Comparison of ENCODE assay signal across 8 cellular contexts in the genomic region with DNA sequence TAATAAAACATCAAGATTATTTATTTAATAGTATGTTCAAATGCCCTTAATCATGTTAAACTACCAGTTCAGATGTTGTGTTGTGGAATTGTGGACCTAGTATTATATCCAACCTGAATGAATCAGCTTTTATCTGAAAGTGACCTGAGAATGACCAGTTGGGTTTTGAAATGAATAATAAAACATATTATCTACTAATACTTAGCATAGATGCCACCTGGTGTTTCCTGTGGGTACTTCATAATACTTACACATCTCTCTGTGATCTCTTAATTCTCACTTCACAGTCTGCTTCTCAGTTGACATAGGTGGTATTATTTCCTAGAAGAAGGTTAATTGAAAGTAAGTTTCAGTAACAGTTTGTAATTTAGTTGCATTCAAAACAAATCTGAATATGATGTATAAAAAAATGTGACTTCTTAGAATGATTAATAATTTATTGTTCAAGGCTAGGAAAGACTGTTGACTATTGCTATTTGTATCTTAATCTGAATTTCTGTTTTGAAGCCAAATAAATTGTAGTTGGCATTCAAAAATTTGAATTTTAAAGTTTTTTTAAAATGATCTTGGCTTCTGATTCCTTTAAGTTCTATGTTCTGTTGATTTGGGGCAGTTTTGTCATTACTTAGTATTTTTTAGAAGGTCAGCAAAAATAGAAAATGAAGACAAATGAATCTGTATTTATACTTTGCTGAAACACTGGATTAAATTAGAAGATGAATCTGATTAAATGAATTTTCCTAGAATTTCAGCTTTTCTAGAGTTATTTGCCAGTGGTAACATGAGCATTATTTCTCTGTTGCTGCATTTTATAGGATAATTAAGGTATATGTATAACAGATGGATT. TPM values are rescaled to one million over a fixed set of nuclear protein-coding genes. Genes with fewer than 3 reads are reported as not detected.
DNase-seq lines count a peak whose midpoint lies in the region; ATAC-seq, FAIRE-seq and TF ChIP-seq lines count a peak whose summit lies in the region.

No MANE protein-coding gene starts in this region.

- intact Hi-C loops in left colon (cut with DNase I, micrococcal nuclease): loop anchor here in 1 of 2 donors (5.0 kb wide), 1 partner anchor 132 kb away; no protein-coding TSS in a partner anchor

- no peak overlapping the region for H3K27ac Mint-ChIP-seq in astrocyte (ENCODE audit: unreplicated experiment)
- no peak overlapping the region for H3K27ac Mint-ChIP-seq in type B pancreatic cell

- peak; percentile 45 for DNase-seq in BE2C
- peak; percentile 36 for DNase-seq in NCI-H146 (lab: John Stamatoyannopoulos, UW)
- DNase-seq in astrocyte (ENCODE audit: low read depth): peak; percentile 38
- no peak for DNase-seq in left colon
- no peak for DNase-seq in type B pancreatic cell (ENCODE audit: extremely low spot score, unreplicated experiment)
- DNase-seq in NCI-H446 treated with DMSO at 0.1 percent for 48 hours (lab: John Stamatoyannopoulos, UW): no peak

- FAIRE-seq in astrocyte (lab: Jason Lieb, UNC): no peak

- no peaks in the 10 kb centered on the region for H3K9me3 Mint-ChIP-seq in astrocyte (ENCODE audit: unreplicated experiment)
- H3K9me3 Mint-ChIP-seq in type B pancreatic cell: no peaks in the 10 kb centered on the region

- no peak overlapping the region for H3K4me2 ChIP-seq in astrocyte (ENCODE audit: low read length)

- H3K36me3 Mint-ChIP-seq in astrocyte (ENCODE audit: low read depth, unreplicated experiment) (peaks cover 3% of the 10 kb centered on the region), type B pancreatic cell (peaks cover 15% of the 10 kb centered on the region)

- H3K4me3 ChIP-seq in BE2C (ENCODE audit: low read depth, low read length): no peak overlapping the region
- no peak overlapping the region for H3K4me3 ChIP-seq in GM12875 (ENCODE audit: low read depth, low read length)
- no peak overlapping the region for H3K4me3 ChIP-seq in astrocyte (ENCODE audit: insufficient read depth, low read depth, low read length)

- H3K4me1 Mint-ChIP-seq in astrocyte (ENCODE audit: low read depth, unreplicated experiment): no peaks in the 10 kb centered on the region
- H3K4me1 Mint-ChIP-seq in type B pancreatic cell (ENCODE audit: unreplicated experiment): no peaks in the 10 kb centered on the region

- ATAC-seq in HG02610 (IDR thresholded peaks at IDR 0.05; ENCODE audit: unreplicated experiment) (peak; percentile 92), left colon (peak; percentile 68)

- no peaks in the 10 kb centered on the region for H3K79me2 ChIP-seq in astrocyte (ENCODE audit: insufficient read depth, low read length)

- peaks cover 49% of the 10 kb centered on the region for H3K36me3 ChIP-seq in BE2C
- peaks cover 20% of the 10 kb centered on the region for H3K36me3 ChIP-seq in astrocyte (ENCODE audit: insufficient read depth, low read length)

- H4K20me1 ChIP-seq in astrocyte (ENCODE audit: insufficient read depth, low read length): no peaks in the 10 kb centered on the region

- H3K4me1 ChIP-seq in BE2C (no peaks in the 10 kb centered on the region), astrocyte (ENCODE audit: insufficient read depth, low read length) (no peaks in the 10 kb centered on the region)

- no peak overlapping the region for H3K9ac ChIP-seq in astrocyte (ENCODE audit: low read length)

- no peak overlapping the region for H3K27ac ChIP-seq in astrocyte (ENCODE audit: low read depth, low read length)

- H3K9me3 ChIP-seq in BE2C: no peaks in the 10 kb centered on the region
- no peaks in the 10 kb centered on the region for H3K9me3 ChIP-seq in astrocyte (ENCODE audit: insufficient read depth, low read depth, low read length)

- H3K27me3 Mint-ChIP-seq in astrocyte (ENCODE audit: low read depth, unreplicated experiment) (no peaks in the 10 kb centered on the region), type B pancreatic cell (no peaks in the 10 kb centered on the region)

- no peak overlapping the region for H2AFZ ChIP-seq in astrocyte (ENCODE audit: low read depth, low read length)

- TF ChIP-seq CTCF in BE2C (IDR thresholded peaks at IDR 0.05; ENCODE audit: low read depth, low read length) (peak; percentile 59), GM12875 (IDR thresholded peaks at IDR 0.05; ENCODE audit: borderline replicate concordance, insufficient read depth, low read depth, low read length) (peak; percentile 18; the same call in 1 of the 2 replicates), astrocyte (IDR thresholded peaks at IDR 0.05; ENCODE audit: insufficient read depth, low read depth, low read length) (peak; percentile 56), type B pancreatic cell (conservative IDR thresholded peaks at IDR 0.05) (peak; percentile 79)

- H3K27me3 ChIP-seq in BE2C (no peaks in the 10 kb centered on the region), astrocyte (ENCODE audit: insufficient read depth, low read length) (no peaks in the 10 kb centered on the region)

- H3K4me3 Mint-ChIP-seq in astrocyte (ENCODE audit: unreplicated experiment) (no peak overlapping the region), type B pancreatic cell (no peak overlapping the region)

RNA-seq across cellular contexts. Expression of a gene that starts 48.2 kb away (rescaled TPM):
- 31.4 TPM for polyA plus RNA-seq in BE2C (2012; ENCODE audit: insufficient read depth, insufficient read length, low read depth)
- total RNA-seq in astrocyte: 70.1 and 79.1 TPM in 2 replicates
- total RNA-seq in left colon: 10 to 100 TPM; 30.6 to 46.9 TPM
- total RNA-seq in type B pancreatic cell (ENCODE audit: low replicate concordance): 45.4 and 58.5 TPM in 2 replicates

RNA-seq across cellular contexts. Expression of a gene that starts 49.5 kb away (rescaled TPM):
- polyA plus RNA-seq in BE2C (2012; ENCODE audit: insufficient read depth, insufficient read length, low read depth): 30.9 TPM
- total RNA-seq in astrocyte (23.7 and 25.7 TPM in 2 replicates), left colon (10 to 100 TPM in 1 of 2 donors, 1 to 10 TPM in 1; 9.6 to 10.0 TPM), type B pancreatic cell (ENCODE audit: low replicate concordance) (22.1 and 23.2 TPM in 2 replicates)

RNA-seq across cellular contexts. Expression of a gene that starts 58.3 kb away (rescaled TPM):
- polyA plus RNA-seq in BE2C (2012; ENCODE audit: insufficient read depth, insufficient read length, low read depth): 7.4 TPM
- total RNA-seq in astrocyte: 24.9 and 31.7 TPM in 2 replicates
- 10 to 100 TPM; 18.0 to 18.8 TPM for total RNA-seq in left colon
- total RNA-seq in type B pancreatic cell (ENCODE audit: low replicate concordance): 32.4 and 41.0 TPM in 2 replicates

Comparison
In these comparisons a context has a peak if more than half of its experiments do, and no peak if none do; other contexts are left out.
1. DNase-seq: peak in BE2C (single experiment), NCI-H146 (single experiment) and astrocyte (single experiment); none in left colon (0 of 2), type B pancreatic cell (single experiment) and NCI-H446 treated with DMSO at 0.1 percent for 48 hours (single experiment).
2. CTCF ChIP-seq: peak in every context shown above with its lines; median percentile 79 in type B pancreatic cell; 59 in BE2C; 56 in astrocyte; 18 in GM12875.